In the genomic region with DNA sequence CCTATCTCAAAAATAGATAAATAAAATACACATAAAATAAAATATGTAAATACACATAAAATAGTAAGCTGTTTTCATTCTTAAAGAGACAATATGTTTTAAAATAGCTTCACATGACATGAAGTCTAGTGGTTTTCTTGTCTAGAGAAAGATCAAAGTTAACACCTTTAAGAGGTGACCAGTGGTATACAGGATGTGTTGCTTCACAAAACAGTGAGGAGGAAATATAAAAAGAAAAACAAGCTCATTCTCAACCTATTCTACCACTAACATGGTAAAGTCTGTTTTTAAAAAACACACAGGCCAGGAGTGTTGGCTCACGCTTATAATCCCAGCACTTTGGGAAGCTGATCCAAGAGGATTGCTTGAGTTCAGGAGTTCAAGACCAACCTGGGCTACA, we compare ENCODE assay signal across 20 cellular contexts.
"Had no signal": no experiment of that assay in that cellular context is flagged by ENCODE, and none has a peak within 500 bp of the region (broad histone marks: within the 10 kb centered on the region; RNA-seq: fewer than 3 reads in every experiment).

No MANE protein-coding gene starts in this region.

- H3K27me3 Mint-ChIP-seq: dendritic cell treated with granulocyte-macrophage colony-stimulating factor and Interleukin-4, amounts not matched to agents 40 ng/mL and 50 ng/mL, for 4 days had no signal

- ATAC-seq: esophagus mucosa, foreskin keratinocyte, gastrocnemius medialis, gastroesophageal sphincter, heart left ventricle, heart right ventricle had no signal

- DNase-seq: colonic mucosa; cortex of kidney; dermis blood vessel endothelial cell; dorsolateral prefrontal cortex; effector CD4-positive, alpha-beta T cell; effector CD8-positive, alpha-beta T cell; effector memory CD4-positive, alpha-beta T cell; endodermal cell; erythroblast; esophagus squamous epithelium; foreskin fibroblast; foreskin keratinocyte; foreskin melanocyte; gastrocnemius medialis; head of caudate nucleus; heart left ventricle; heart right ventricle had no signal

- H3K4me3 Mint-ChIP-seq: dendritic cell treated with granulocyte-macrophage colony-stimulating factor and Interleukin-4, amounts not matched to agents 40 ng/mL and 50 ng/mL, for 4 days; endodermal cell had no signal

- H3K9me3 Mint-ChIP-seq: dendritic cell treated with granulocyte-macrophage colony-stimulating factor and Interleukin-4, amounts not matched to agents 40 ng/mL and 50 ng/mL, for 4 days; endodermal cell had no signal

- H3K4me1 Mint-ChIP-seq: endodermal cell had no signal

- H3K27ac Mint-ChIP-seq: dendritic cell treated with granulocyte-macrophage colony-stimulating factor and Interleukin-4, amounts not matched to agents 40 ng/mL and 50 ng/mL, for 4 days; endodermal cell had no signal
